Comparison of ENCODE assay signal across 1 cellular context in the genomic region with DNA sequence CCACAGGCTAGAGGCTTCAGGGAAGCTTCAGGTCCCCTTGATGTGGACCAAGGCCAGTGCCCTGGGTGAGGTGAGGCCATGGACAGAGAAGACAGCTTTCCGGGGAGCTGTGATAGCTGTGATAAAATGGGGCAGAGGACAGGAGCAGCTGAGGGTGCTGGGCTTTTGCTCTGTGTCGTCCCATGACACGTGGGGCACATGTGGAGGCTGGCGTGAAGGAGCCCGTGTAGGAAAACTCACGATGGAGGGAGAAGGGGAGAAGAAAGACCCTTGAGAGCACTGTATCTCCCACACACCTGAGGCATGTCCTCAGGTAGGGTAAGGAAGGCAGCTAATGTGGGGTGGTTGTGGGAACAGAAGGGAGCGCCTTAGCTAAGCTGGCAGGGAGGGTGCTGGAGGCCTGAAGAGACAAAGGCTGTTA.
TF ChIP-seq lines count a peak whose summit lies in the region.

No MANE protein-coding gene starts in this region.

TF ChIP-seq in WTC11, 78 proteins besides CTCF, POLR2A, EP300 and RAD21 (continued from another document):
- no peak for TF ChIP-seq IRF1 (CRISPR knock-in tag; IDR thresholded peaks at IDR 0.05)
- TF ChIP-seq, protein P1, sequence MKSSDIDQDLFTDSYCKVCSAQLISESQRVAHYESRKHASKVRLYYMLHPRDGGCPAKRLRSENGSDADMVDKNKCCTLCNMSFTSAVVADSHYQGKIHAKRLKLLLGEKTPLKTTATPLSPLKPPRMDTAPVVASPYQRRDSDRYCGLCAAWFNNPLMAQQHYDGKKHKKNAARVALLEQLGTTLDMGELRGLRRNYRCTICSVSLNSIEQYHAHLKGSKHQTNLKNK (CRISPR knock-in tag; IDR thresholded peaks at IDR 0.05) = no peak
- TF ChIP-seq FOXP1 (CRISPR knock-in tag; IDR thresholded peaks at IDR 0.05; ENCODE audit: borderline replicate concordance) = no peak
- no peak for TF ChIP-seq ZSCAN18 (CRISPR knock-in tag; IDR thresholded peaks at IDR 0.05)
- TF ChIP-seq E2F1 (CRISPR knock-in tag; IDR thresholded peaks at IDR 0.05) = no peak
